Comparison of ENCODE assay signal across 6 cellular contexts in the genomic region with DNA sequence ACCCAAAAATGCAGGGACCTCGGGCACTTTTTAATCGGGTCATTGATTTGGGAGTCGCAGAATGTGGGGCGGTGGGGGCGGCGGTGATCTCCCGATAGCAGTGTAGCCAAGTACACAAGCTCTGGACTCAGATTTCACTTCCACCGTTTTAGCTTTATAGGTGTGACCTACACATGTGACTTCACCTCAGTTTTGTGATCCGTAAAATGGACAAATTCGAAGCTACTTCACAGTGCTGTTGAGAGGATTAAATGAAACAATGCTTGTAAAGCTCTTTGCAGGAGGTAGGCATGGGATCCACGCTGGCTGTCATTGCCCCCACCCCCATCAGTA. TPM values are rescaled to one million over a fixed set of nuclear protein-coding genes. Genes with fewer than 3 reads are reported as not detected.
A peak's percentile ranks its signal among the peaks of the same experiment; 100 is the strongest.
DNase-seq lines count a peak whose midpoint lies in the region; ATAC-seq, FAIRE-seq and TF ChIP-seq lines count a peak whose summit lies in the region.

No MANE protein-coding gene starts in this region.

- peaks cover 12% of the 10 kb centered on the region for H3K4me1 Mint-ChIP-seq in GM23338

- peaks cover 37% of the 10 kb centered on the region for H4K20me1 ChIP-seq in GM23338 (replicated peaks; ENCODE audit: insufficient read depth)

- TF ChIP-seq CTCF in GM23338 (conservative IDR thresholded peaks at IDR 0.05; ENCODE audit: low read depth in 2 of 2) (no peak), kidney (IDR thresholded peaks at IDR 0.05; ENCODE audit: borderline replicate concordance, extremely low read depth, insufficient read depth) (no peak)

- H2AFZ ChIP-seq in GM23338 = peak overlapping the region; percentile 93

- 0 out of 2 replicates have a peak overlapping the region, but pooled peaks have one; percentile 87 for H3K27ac ChIP-seq in GM23338 (ENCODE audit: low read depth)
- peak overlapping the region; percentile 95 to 96 for H3K27ac ChIP-seq in kidney (ENCODE audit: low read depth in 2 of 2, low read length in 2 of 2)

- H3K79me2 ChIP-seq in GM23338 (replicated peaks; ENCODE audit: insufficient read depth) = peaks cover 52% of the 10 kb centered on the region

- in situ Hi-C loops in G401 (cut with HindIII; ENCODE audit: low sequenced_read_pairs) = no loop called here

- H3K9me3 Mint-ChIP-seq in GM23338 = no peaks in the 10 kb centered on the region

- H3K4me3 ChIP-seq in GM23338 (peak overlapping the region; percentile 97), kidney (ENCODE audit: low read length in 2 of 2) (peak overlapping the region; percentile 90 to 92)

- no peak overlapping the region; the same call in 1 of the 2 replicates for H3K27ac Mint-ChIP-seq in GM23338

- intact Hi-C loops in kidney (cut with DNase I) = no loop called here

- H3K4me3 Mint-ChIP-seq in GM23338 = peak overlapping the region; percentile 95

- ATAC-seq in GM23338 = no peak

- H3K4me2 ChIP-seq in GM23338 = peak overlapping the region; percentile 94

- H3K4me1 ChIP-seq in GM23338 (ENCODE audit: insufficient read depth) (peaks cover 4% of the 10 kb centered on the region; the same call in 1 of the 2 replicates), kidney (ENCODE audit: control insufficient read depth in 1 of 2, insufficient read depth in 1 of 2, low read depth in 1 of 2, low read length in 2 of 2) (peaks cover 0 to 11% of the 10 kb centered on the region in 2 donors)

- FAIRE-seq in kidney (lab: Jason Lieb, UNC) = no peak

- H3K27me3 Mint-ChIP-seq in GM23338 (ENCODE audit: insufficient read depth, low read depth, poor library complexity) = peaks cover 7% of the 10 kb centered on the region

- H3K9me3 ChIP-seq in kidney (ENCODE audit: control insufficient read depth in 1 of 2, low read length in 2 of 2) = no peaks in the 10 kb centered on the region

- H3K36me3 ChIP-seq in GM23338 (ENCODE audit: insufficient read depth) (no peaks in the 10 kb centered on the region; the same call in 1 of the 2 replicates), kidney (ENCODE audit: control insufficient read depth in 1 of 2, insufficient read depth in 2 of 2, low read length in 2 of 2) (peaks cover 2 to 6% of the 10 kb centered on the region in 2 donors)

- peaks cover 3% of the 10 kb centered on the region; the same call in 1 of the 2 replicates for H3F3A ChIP-seq in GM23338 (replicated peaks; ENCODE audit: low read depth)

- H3K9ac ChIP-seq in kidney (ENCODE audit: low read length in 2 of 2) = peak overlapping the region; percentile 79 to 84

- no peaks in the 10 kb centered on the region for H3K27me3 ChIP-seq in GM23338 (ENCODE audit: insufficient read depth)

- H3K9me2 ChIP-seq in GM23338 (ENCODE audit: insufficient read depth) = no peaks in the 10 kb centered on the region

- DNase-seq in GM23338 (ENCODE audit: low spot score) = no peak
- DNase-seq in SK-N-DZ (ENCODE audit: low spot score) = peak; percentile 23
- DNase-seq in kidney = no peak
- no peak for DNase-seq in T-helper 9 cell
- no peak for DNase-seq in G401 (ENCODE audit: low spot score)
- no peak for DNase-seq in activated gamma-delta T cell treated with Interleukin-2 at 50 U/mL for 16 hours

- peaks cover 44% of the 10 kb centered on the region for H3K36me3 Mint-ChIP-seq in GM23338 (ENCODE audit: low read depth)

TF ChIP-seq in GM23338, 12 proteins besides CTCF, POLR2A, EP300 and RAD21:
- TF ChIP-seq EZH2 (IDR thresholded peaks at IDR 0.05; ENCODE audit: low read depth, unreplicated experiment) (no peak), JUNB (IDR thresholded peaks at IDR 0.05; ENCODE audit: unreplicated experiment) (no peak), ZNF331 (CRISPR knock-in tag; IDR thresholded peaks at IDR 0.05; ENCODE audit: low read depth) (no peak), CREB1 (CRISPR knock-in tag; IDR thresholded peaks at IDR 0.05; ENCODE audit: low read depth) (no peak), EZH2phosphoT487 (IDR thresholded peaks at IDR 0.05; ENCODE audit: unreplicated experiment) (no peak)
- TF ChIP-seq, protein P1, sequence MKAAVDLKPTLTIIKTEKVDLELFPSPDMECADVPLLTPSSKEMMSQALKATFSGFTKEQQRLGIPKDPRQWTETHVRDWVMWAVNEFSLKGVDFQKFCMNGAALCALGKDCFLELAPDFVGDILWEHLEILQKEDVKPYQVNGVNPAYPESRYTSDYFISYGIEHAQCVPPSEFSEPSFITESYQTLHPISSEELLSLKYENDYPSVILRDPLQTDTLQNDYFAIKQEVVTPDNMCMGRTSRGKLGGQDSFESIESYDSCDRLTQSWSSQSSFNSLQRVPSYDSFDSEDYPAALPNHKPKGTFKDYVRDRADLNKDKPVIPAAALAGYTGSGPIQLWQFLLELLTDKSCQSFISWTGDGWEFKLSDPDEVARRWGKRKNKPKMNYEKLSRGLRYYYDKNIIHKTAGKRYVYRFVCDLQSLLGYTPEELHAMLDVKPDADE (IDR thresholded peaks at IDR 0.05) = no peak
TF ChIP-seq in GM23338: peak in this region for 0.

RNA-seq across cellular contexts. Expression of a gene that starts 0.5 kb away (rescaled TPM):
- total RNA-seq in GM23338 (2014; rRNA removed; shearing (Covaris generic)) = 33.0 and 40.4 TPM in 2 replicates
- polyA plus RNA-seq in GM23338 (2016; fragmentation: Nextera tagmentation; extraction: Ambion mirVana) (20.0 and 21.4 TPM in 2 replicates), kidney (ENCODE audit: insufficient read depth, low read depth, low replicate concordance) (31.6 TPM)
- polyA plus RNA-seq in SK-N-DZ (2014; cell fraction: cytosol; rRNA removed) = 31.5 and 32.0 TPM in 2 replicates
- polyA plus RNA-seq in SK-N-DZ (2014; cell fraction: nucleus; rRNA removed) = 16.6 and 17.2 TPM in 2 replicates
- total RNA-seq in kidney = 14.6 TPM
- 63.7 and 69.2 TPM in 2 replicates for total RNA-seq in G401 (2014; rRNA removed; shearing (Covaris generic))

RNA-seq across cellular contexts. Expression of a gene that starts 0.7 kb away (rescaled TPM):
- total RNA-seq in GM23338 (2014; rRNA removed; shearing (Covaris generic)) = 79.6 and 84.1 TPM in 2 replicates
- polyA plus RNA-seq in GM23338 (2016; fragmentation: Nextera tagmentation; extraction: Ambion mirVana) (89.4 and 89.5 TPM in 2 replicates), kidney (ENCODE audit: insufficient read depth, low read depth, low replicate concordance) (55.4 TPM)
- polyA plus RNA-seq in SK-N-DZ (2014; cell fraction: cytosol; rRNA removed) = 34.7 and 39.3 TPM in 2 replicates
- polyA plus RNA-seq in SK-N-DZ (2014; cell fraction: nucleus; rRNA removed) = 32.1 and 56.8 TPM in 2 replicates
- total RNA-seq in kidney = 62.0 TPM
- 63.1 and 130 TPM in 2 replicates for total RNA-seq in G401 (2014; rRNA removed; shearing (Covaris generic))

RNA-seq across cellular contexts. Expression of a gene that starts 35.3 kb away (rescaled TPM):
- total RNA-seq in GM23338 (2014; rRNA removed; shearing (Covaris generic)) = 12.2 and 14.4 TPM in 2 replicates
- polyA plus RNA-seq in GM23338 (2016; fragmentation: Nextera tagmentation; extraction: Ambion mirVana) (11.2 and 16.2 TPM in 2 replicates), kidney (ENCODE audit: insufficient read depth, low read depth, low replicate concordance) (38.4 TPM)
- 8.7 and 11.1 TPM in 2 replicates for polyA plus RNA-seq in SK-N-DZ (2014; cell fraction: cytosol; rRNA removed)
- 63.1 and 85.4 TPM in 2 replicates for polyA plus RNA-seq in SK-N-DZ (2014; cell fraction: nucleus; rRNA removed)
- 93.3 TPM for total RNA-seq in kidney
- total RNA-seq in G401 (2014; rRNA removed; shearing (Covaris generic)) = 6.9 and 14.3 TPM in 2 replicates

RNA-seq across cellular contexts. Expression of a gene that starts 36.5 kb away (rescaled TPM):
- total RNA-seq in GM23338 (2014; rRNA removed; shearing (Covaris generic)) = 0.59 TPM in 1 of 2 replicates, not detected in the other
- polyA plus RNA-seq in GM23338 (2016; fragmentation: Nextera tagmentation; extraction: Ambion mirVana) = 0.50 and 0.54 TPM in 2 replicates
- not detected in 2 replicates for polyA plus RNA-seq in SK-N-DZ (2014; cell fraction: cytosol; rRNA removed)
- not detected in 2 replicates for polyA plus RNA-seq in SK-N-DZ (2014; cell fraction: nucleus; rRNA removed)
- 2.4 TPM for total RNA-seq in kidney
- polyA plus RNA-seq in kidney (ENCODE audit: insufficient read depth, low read depth, low replicate concordance) = 0.52 TPM
- not detected in 2 replicates for total RNA-seq in G401 (2014; rRNA removed; shearing (Covaris generic))

RNA-seq across cellular contexts. Expression of a gene that starts 50.4 kb away (rescaled TPM):
- 5.4 and 8.2 TPM in 2 replicates for total RNA-seq in GM23338 (2014; rRNA removed; shearing (Covaris generic))
- polyA plus RNA-seq in GM23338 (2016; fragmentation: Nextera tagmentation; extraction: Ambion mirVana) (2.6 and 2.7 TPM in 2 replicates), kidney (ENCODE audit: insufficient read depth, low read depth, low replicate concordance) (23.5 TPM)
- not detected in 2 replicates for polyA plus RNA-seq in SK-N-DZ (2014; cell fraction: cytosol; rRNA removed)
- polyA plus RNA-seq in SK-N-DZ (2014; cell fraction: nucleus; rRNA removed) = 0.07 TPM in 1 of 2 replicates, not detected in the other
- 58.3 TPM for total RNA-seq in kidney
- total RNA-seq in G401 (2014; rRNA removed; shearing (Covaris generic)) = 3.1 and 3.3 TPM in 2 replicates
